In genomic region chr12:108516511-108517275, GRCh38 we compare ENCODE assay signal across 12 cellular contexts. TPM values are rescaled to one million over a fixed set of nuclear protein-coding genes. Genes with fewer than 3 reads are reported as not detected.
DNase-seq lines count a peak whose midpoint lies in the region; ATAC-seq, FAIRE-seq and TF ChIP-seq lines count a peak whose summit lies in the region.
"Had no signal": no experiment of that assay in that cellular context is flagged by ENCODE, and none has a peak within 500 bp of the region (broad histone marks: within the 10 kb centered on the region; RNA-seq: fewer than 3 reads in every experiment).

No MANE protein-coding gene starts in this region.

- H3K4me2 ChIP-seq in HepG2 (ENCODE audit: low read depth, low read length) = peak overlapping the region; percentile 95
- H3K4me2 ChIP-seq in endothelial cell of umbilical vein (ENCODE audit: insufficient read depth, low read length) = no peak overlapping the region

- no peaks in the 10 kb centered on the region for H3K27me3 ChIP-seq in HepG2 (ENCODE audit: control insufficient read depth in 1 of 2, insufficient read depth in 2 of 2, low read length in 2 of 2)
- no peaks in the 10 kb centered on the region for H3K27me3 ChIP-seq in right lobe of liver
- no peaks in the 10 kb centered on the region for H3K27me3 ChIP-seq in endothelial cell of umbilical vein (ENCODE audit: control insufficient read depth in 2 of 2, insufficient read depth in 2 of 2, low read length in 2 of 2)
- H3K27me3 ChIP-seq: hepatocyte, vagina had no signal

- POLR2A ChIA-PET in HepG2 (lab: Yijun Ruan, JAX) (no interaction called here), endothelial cell of umbilical vein (lab: Charles Lee) (no interaction called here)

- no peaks in the 10 kb centered on the region for H3K79me2 ChIP-seq in HepG2 (ENCODE audit: insufficient read depth, low read length)
- no peaks in the 10 kb centered on the region for H3K79me2 ChIP-seq in endothelial cell of umbilical vein (ENCODE audit: control insufficient read depth, insufficient read depth, low read length)
- H3K79me2 ChIP-seq: hepatocyte had no signal

- WGBS in HepG2 (ENCODE audit: low lambda C conversion rate) = 95% methylated on average over 14 of the region's 23 CpGs
- 87% methylated on average over 6 of the region's 23 CpGs for WGBS in right lobe of liver (ENCODE audit: insufficient coverage, low coverage, low lambda C conversion rate, missing lambda C conversion rate)

- TF ChIP-seq POLR2A in HepG2 (IDR thresholded peaks at IDR 0.05; ENCODE audit: insufficient read depth in 1 of 2, low read depth in 2 of 2, low read length in 2 of 2) (no peak), right lobe of liver (IDR thresholded peaks at IDR 0.05) (no peak), endothelial cell of umbilical vein (IDR thresholded peaks at IDR 0.05; ENCODE audit: low read depth, low read length) (no peak)

- TF ChIP-seq RAD21 in HepG2 (CRISPR knock-in tag; IDR thresholded peaks at IDR 0.05) = no peak

- in situ Hi-C loops in HepG2 (cut with HindIII; ENCODE audit: extremely low pct_ligation_motif_present, low pct_unique_long_range_greater_than_20kb) = no loop called here

- no peak for DNase-seq in HepG2 (ENCODE audit: low spot score)
- no peak for DNase-seq in right lobe of liver
- DNase-seq in RPMI8226 = peak; percentile 39
- peak; percentile 7 for DNase-seq in endothelial cell of umbilical vein (ENCODE audit: low read depth, low spot score)
- no peak for DNase-seq in GM19238 (ENCODE audit: insufficient read length, low spot score)
- no peak for DNase-seq in posterior vena cava (ENCODE audit: low spot score)
- no peak for DNase-seq in NCI-H2081 treated with DMSO at 0.1 percent for 48 hours (lab: John Stamatoyannopoulos, UW)
- DNase-seq in NCI-H1694 treated with DMSO at 0.1 percent for 48 hours (lab: John Stamatoyannopoulos, UW) = no peak
- DNase-seq: amniotic stem cell; NK-92 treated with Interleukin-12 subunit alpha and Interleukin-12 subunit beta, amount 100 ng/mL, for 24 hours had no signal

- no peak for TF ChIP-seq CTCF in HepG2 (CRISPR knock-in tag; IDR thresholded peaks at IDR 0.05)
- TF ChIP-seq CTCF in right lobe of liver (IDR thresholded peaks at IDR 0.05) = no peak
- TF ChIP-seq CTCF in endothelial cell of umbilical vein (IDR thresholded peaks at IDR 0.05; ENCODE audit: extremely low read depth in 1 of 2, insufficient read depth in 1 of 2, low read depth in 1 of 2, low read length in 2 of 2) = peak in 1 of 2 donors; percentile 19

- H3K9me3 ChIP-seq in HepG2 (ENCODE audit: low read length) (no peaks in the 10 kb centered on the region), right lobe of liver (no peaks in the 10 kb centered on the region), endothelial cell of umbilical vein (replicated peaks; ENCODE audit: control insufficient read depth, insufficient read depth, low read length) (no peaks in the 10 kb centered on the region)
- H3K9me3 ChIP-seq: vagina had no signal

- H3K9ac ChIP-seq in HepG2 (ENCODE audit: insufficient read depth, low read depth, low read length) = no peak overlapping the region
- H3K9ac ChIP-seq in endothelial cell of umbilical vein (replicated peaks; ENCODE audit: extremely low read depth, insufficient read depth, low read length) = no peak overlapping the region

- ATAC-seq in HepG2 (peak; percentile 10; the same call in 1 of the 3 replicates), right lobe of liver (no peak)

- CTCF ChIA-PET in HepG2 (lab: Yijun Ruan, JAX; ENCODE audit: low intra/inter-chr PET ratio, low total read pairs) = no interaction called here
- CTCF ChIA-PET in endothelial cell of umbilical vein (lab: Charles Lee) = no interaction called here

- FAIRE-seq in HepG2 (lab: Jason Lieb, UNC) (no peak), endothelial cell of umbilical vein (lab: Jason Lieb, UNC) (no peak)

- H3K4me3 ChIP-seq in HepG2 (replicated peaks in 1 of 3; ENCODE audit: insufficient read depth in 1 of 3, low read depth in 2 of 3, low read length in 3 of 3) = peak overlapping the region in 1 of 3 experiments; percentile 88; a peak in 1 of 6 replicates
- no peak overlapping the region for H3K4me3 ChIP-seq in right lobe of liver
- no peak overlapping the region for H3K4me3 ChIP-seq in endothelial cell of umbilical vein (replicated peaks in 1 of 3; ENCODE audit: insufficient read depth in 1 of 3, low read depth in 1 of 3, low read length in 3 of 3)

- peaks cover 19% of the 10 kb centered on the region for H3K4me1 ChIP-seq in HepG2 (ENCODE audit: insufficient read depth, low read length)
- H3K4me1 ChIP-seq in right lobe of liver = peaks cover 0 to 8% (median 3%) of the 10 kb centered on the region in 4 donors
- H3K4me1 ChIP-seq in endothelial cell of umbilical vein (ENCODE audit: control insufficient read depth, extremely low read depth, insufficient read depth, low read length) = peaks cover 7% of the 10 kb centered on the region

- no peaks in the 10 kb centered on the region for H3K9me1 ChIP-seq in endothelial cell of umbilical vein (replicated peaks; ENCODE audit: control insufficient read depth, extremely low read depth, insufficient read depth, low read length)

- H3K36me3 ChIP-seq in HepG2 (replicated peaks in 1 of 2; ENCODE audit: control insufficient read depth in 1 of 2, insufficient read depth in 2 of 2, low read length in 2 of 2) = peaks cover 16 to 36% of the 10 kb centered on the region in 2 experiments
- H3K36me3 ChIP-seq in right lobe of liver = peaks cover 0 to 38% (median 5%) of the 10 kb centered on the region in 4 donors
- H3K36me3 ChIP-seq in endothelial cell of umbilical vein (ENCODE audit: control insufficient read depth in 2 of 2, extremely low read depth in 1 of 2, insufficient read depth in 2 of 2, low read length in 2 of 2) = peaks cover 7 to 35% of the 10 kb centered on the region in 2 experiments

- intact Hi-C loops in HepG2 (cut with micrococcal nuclease; ENCODE audit: unreplicated experiment) = no loop called here
- intact Hi-C loops in right lobe of liver (cut with DNase I) = no loop called here
- intact Hi-C loops in endothelial cell of umbilical vein (cut with micrococcal nuclease) = loop anchor here (2.0 to 10.0 kb wide), 5 partner anchors 101 to 1422 kb away; partner anchors contain the start of genes CORO1C and CRY1
- intact Hi-C loops in posterior vena cava (cut with DNase I) = no loop called here

- TF ChIP-seq EP300 in HepG2 (IDR thresholded peaks at IDR 0.05; ENCODE audit: low read depth in 2 of 2, low read length in 2 of 2) (no peak), HepG2 (CRISPR knock-in tag; IDR thresholded peaks at IDR 0.05; ENCODE audit: borderline replicate concordance) (no peak)

- BruUV-seq in HepG2 (replicated peaks; lab: Mats Ljungman, UMichigan) = no TSS peak
- no TSS peak for BruUV-seq in endothelial cell of umbilical vein (replicated peaks; lab: Mats Ljungman, UMichigan)

- H2AFZ ChIP-seq in HepG2 (ENCODE audit: low read length) = no peak overlapping the region
- H2AFZ ChIP-seq in endothelial cell of umbilical vein (ENCODE audit: low read depth, low read length) = no peak overlapping the region
- H2AFZ ChIP-seq: hepatocyte had no signal

- H4K20me1 ChIP-seq in HepG2 (ENCODE audit: insufficient read depth, low read length) (no peaks in the 10 kb centered on the region; the same call in 1 of the 2 replicates), endothelial cell of umbilical vein (replicated peaks; ENCODE audit: control insufficient read depth, extremely low read depth, insufficient read depth, low read length) (no peaks in the 10 kb centered on the region)

- dilution Hi-C loops in endothelial cell of umbilical vein (cut with MboI; ENCODE audit: extremely low pct_ligation_motif_present, low sequenced_read_pairs) = no loop called here

- no peak overlapping the region for H3K27ac ChIP-seq in HepG2 (ENCODE audit: extremely low read length, insufficient read depth, low read length)
- H3K27ac ChIP-seq in right lobe of liver = no peak overlapping the region
- H3K27ac ChIP-seq in endothelial cell of umbilical vein (ENCODE audit: insufficient read depth, low read depth, low read length) = no peak overlapping the region
- H3K27ac ChIP-seq: hepatocyte, vagina had no signal

RNA-seq across cellular contexts. Expression of gene FICD, which starts 1.6 kb away (rescaled TPM):
- total RNA-seq in HepG2 (2016; rRNA removed; fragmentation: Illumina TruSeq; extraction: Trizol) (1.1 and 3.0 TPM in 2 replicates), right lobe of liver (1 to 10 TPM; 2.8 to 8.4 (median 5.6) TPM), endothelial cell of umbilical vein (6.0 and 6.1 TPM in 2 replicates), posterior vena cava (10 to 100 TPM in 1 of 2 donors, 1 to 10 TPM in 1; 10.0 to 11.3 TPM)
- 0.35 and 0.71 TPM in 2 replicates for total RNA-seq in HepG2 (2016; cell fraction: cytosol; rRNA removed; fragmentation: Illumina TruSeq; extraction: Trizol; ENCODE audit: low read depth)
- total RNA-seq in HepG2 (2016; cell fraction: insoluble cytoplasmic fraction; rRNA removed; fragmentation: Illumina TruSeq; extraction: Trizol) = 1.1 and 2.7 TPM in 2 replicates
- total RNA-seq in HepG2 (2016; cell fraction: membrane; rRNA removed; fragmentation: Illumina TruSeq; extraction: Trizol) = 0.96 and 1.4 TPM in 2 replicates
- 4.3 and 5.0 TPM in 2 replicates for total RNA-seq in HepG2 (2016; cell fraction: nucleus; rRNA removed; fragmentation: Illumina TruSeq; extraction: Trizol)
- polyA plus RNA-seq in HepG2 (2011; rRNA removed) (0.99 and 1.2 TPM in 2 replicates), endothelial cell of umbilical vein (3.0 and 3.9 TPM in 2 replicates)
- 1.1 and 1.4 TPM in 2 replicates for polyA plus RNA-seq in HepG2 (2011; cell fraction: cytosol; rRNA removed)
- polyA plus RNA-seq in HepG2 (2011; cell fraction: nucleus; rRNA removed) = 2.7 and 3.4 TPM in 2 replicates
- polyA plus RNA-seq in HepG2 (2012) = 2.5 and 2.6 TPM in 2 replicates
- polyA plus RNA-seq in HepG2 (2016; cell fraction: cytosol; fragmentation: Illumina TruSeq; extraction: Trizol; ENCODE audit: low read depth) = 0.19 and 0.40 TPM in 2 replicates
- polyA plus RNA-seq in HepG2 (2016; cell fraction: insoluble cytoplasmic fraction; fragmentation: Illumina TruSeq; extraction: Trizol; ENCODE audit: low read depth) = 0.85 and 1.5 TPM in 2 replicates
- polyA plus RNA-seq in HepG2 (2016; cell fraction: membrane; fragmentation: Illumina TruSeq; extraction: Trizol; ENCODE audit: low read depth) = 0.32 and 0.69 TPM in 2 replicates
- polyA plus RNA-seq in HepG2 (2016; cell fraction: nucleus; fragmentation: Illumina TruSeq; extraction: Trizol; ENCODE audit: insufficient read depth, low read depth) = 3.1 TPM in 2 replicates
- polyA minus RNA-seq in HepG2 (2011; rRNA and poly(A)+ RNA removed; ENCODE audit: low replicate concordance) = 4.5 and 6.7 TPM in 2 replicates
- polyA minus RNA-seq in HepG2 (2011; cell fraction: cytosol; rRNA and poly(A)+ RNA removed) = 2.0 and 2.5 TPM in 2 replicates
- 3.1 and 4.8 TPM in 2 replicates for polyA minus RNA-seq in HepG2 (2011; cell fraction: nucleus; rRNA and poly(A)+ RNA removed)
- 2.1 and 2.8 TPM in 2 replicates for polyA plus RNA-seq in endothelial cell of umbilical vein (2011; cell fraction: cytosol; rRNA removed)
- polyA plus RNA-seq in endothelial cell of umbilical vein (2011; cell fraction: nucleus; rRNA removed) = 4.2 and 4.5 TPM in 2 replicates
- polyA plus RNA-seq in endothelial cell of umbilical vein (2012) = 5.2 and 7.9 TPM in 2 replicates
- 11.0 and 19.2 TPM in 2 replicates for polyA minus RNA-seq in endothelial cell of umbilical vein
- polyA minus RNA-seq in endothelial cell of umbilical vein (2011; cell fraction: cytosol; rRNA and poly(A)+ RNA removed) = 1.9 TPM
- polyA minus RNA-seq in endothelial cell of umbilical vein (2011; cell fraction: nucleus; rRNA and poly(A)+ RNA removed) = 5.8 and 7.2 TPM in 2 replicates

RNA-seq across cellular contexts. Expression of gene SART3, which starts 44.3 kb away (rescaled TPM):
- total RNA-seq in HepG2 (2016; rRNA removed; fragmentation: Illumina TruSeq; extraction: Trizol) (60.7 and 69.9 TPM in 2 replicates), right lobe of liver (10 to 100 TPM; 13.2 to 28.4 (median 20.6) TPM), endothelial cell of umbilical vein (48.1 and 50.7 TPM in 2 replicates), posterior vena cava (10 to 100 TPM; 27.4 to 28.9 TPM)
- 21.9 and 27.2 TPM in 2 replicates for total RNA-seq in HepG2 (2016; cell fraction: cytosol; rRNA removed; fragmentation: Illumina TruSeq; extraction: Trizol; ENCODE audit: low read depth)
- total RNA-seq in HepG2 (2016; cell fraction: insoluble cytoplasmic fraction; rRNA removed; fragmentation: Illumina TruSeq; extraction: Trizol) = 55.9 and 75.2 TPM in 2 replicates
- total RNA-seq in HepG2 (2016; cell fraction: membrane; rRNA removed; fragmentation: Illumina TruSeq; extraction: Trizol) = 19.7 and 22.5 TPM in 2 replicates
- 77.0 and 82.1 TPM in 2 replicates for total RNA-seq in HepG2 (2016; cell fraction: nucleus; rRNA removed; fragmentation: Illumina TruSeq; extraction: Trizol)
- polyA plus RNA-seq in HepG2 (2011; rRNA removed) (15.3 and 16.1 TPM in 2 replicates), endothelial cell of umbilical vein (6.7 and 13.9 TPM in 2 replicates)
- polyA plus RNA-seq in HepG2 (2011; cell fraction: cytosol; rRNA removed) = 8.3 and 9.4 TPM in 2 replicates
- polyA plus RNA-seq in HepG2 (2011; cell fraction: nucleus; rRNA removed) = 27.3 and 39.2 TPM in 2 replicates
- 26.6 and 31.2 TPM in 2 replicates for polyA plus RNA-seq in HepG2 (2012)
- 2.3 and 2.5 TPM in 2 replicates for polyA plus RNA-seq in HepG2 (2016; cell fraction: cytosol; fragmentation: Illumina TruSeq; extraction: Trizol; ENCODE audit: low read depth)
- 35.5 and 40.7 TPM in 2 replicates for polyA plus RNA-seq in HepG2 (2016; cell fraction: insoluble cytoplasmic fraction; fragmentation: Illumina TruSeq; extraction: Trizol; ENCODE audit: low read depth)
- 5.1 and 6.5 TPM in 2 replicates for polyA plus RNA-seq in HepG2 (2016; cell fraction: membrane; fragmentation: Illumina TruSeq; extraction: Trizol; ENCODE audit: low read depth)
- 53.6 and 61.3 TPM in 2 replicates for polyA plus RNA-seq in HepG2 (2016; cell fraction: nucleus; fragmentation: Illumina TruSeq; extraction: Trizol; ENCODE audit: insufficient read depth, low read depth)
- 27.4 and 45.1 TPM in 2 replicates for polyA minus RNA-seq in HepG2 (2011; rRNA and poly(A)+ RNA removed; ENCODE audit: low replicate concordance)
- 11.9 and 15.4 TPM in 2 replicates for polyA minus RNA-seq in HepG2 (2011; cell fraction: cytosol; rRNA and poly(A)+ RNA removed)
- polyA minus RNA-seq in HepG2 (2011; cell fraction: nucleus; rRNA and poly(A)+ RNA removed) = 155 and 179 TPM in 2 replicates
- polyA plus RNA-seq in endothelial cell of umbilical vein (2011; cell fraction: cytosol; rRNA removed) = 15.8 and 16.0 TPM in 2 replicates
- polyA plus RNA-seq in endothelial cell of umbilical vein (2011; cell fraction: nucleus; rRNA removed) = 63.9 and 70.1 TPM in 2 replicates
- 35.0 and 37.2 TPM in 2 replicates for polyA plus RNA-seq in endothelial cell of umbilical vein (2012)
- 45.0 and 49.8 TPM in 2 replicates for polyA minus RNA-seq in endothelial cell of umbilical vein
- polyA minus RNA-seq in endothelial cell of umbilical vein (2011; cell fraction: cytosol; rRNA and poly(A)+ RNA removed) = 16.8 TPM
- polyA minus RNA-seq in endothelial cell of umbilical vein (2011; cell fraction: nucleus; rRNA and poly(A)+ RNA removed) = 112 and 125 TPM in 2 replicates

RNA-seq across cellular contexts. Expression of gene ISCU, which starts 45.7 kb away (rescaled TPM):
- total RNA-seq in HepG2 (2016; rRNA removed; fragmentation: Illumina TruSeq; extraction: Trizol) (107 and 131 TPM in 2 replicates), right lobe of liver (10 to 100 TPM; 36.7 to 81.8 (median 58.4) TPM), endothelial cell of umbilical vein (74.8 and 75.0 TPM in 2 replicates), posterior vena cava (100 to 1,000 TPM; 113 to 119 TPM)
- 132 and 143 TPM in 2 replicates for total RNA-seq in HepG2 (2016; cell fraction: cytosol; rRNA removed; fragmentation: Illumina TruSeq; extraction: Trizol; ENCODE audit: low read depth)
- total RNA-seq in HepG2 (2016; cell fraction: insoluble cytoplasmic fraction; rRNA removed; fragmentation: Illumina TruSeq; extraction: Trizol) = 110 and 134 TPM in 2 replicates
- total RNA-seq in HepG2 (2016; cell fraction: membrane; rRNA removed; fragmentation: Illumina TruSeq; extraction: Trizol) = 177 and 190 TPM in 2 replicates
- 57.1 and 61.7 TPM in 2 replicates for total RNA-seq in HepG2 (2016; cell fraction: nucleus; rRNA removed; fragmentation: Illumina TruSeq; extraction: Trizol)
- polyA plus RNA-seq in HepG2 (2011; rRNA removed) (85.9 and 94.4 TPM in 2 replicates), endothelial cell of umbilical vein (65.0 and 78.6 TPM in 2 replicates)
- polyA plus RNA-seq in HepG2 (2011; cell fraction: cytosol; rRNA removed) = 52.6 and 73.1 TPM in 2 replicates
- polyA plus RNA-seq in HepG2 (2011; cell fraction: nucleus; rRNA removed) = 109 and 121 TPM in 2 replicates
- 68.8 and 75.6 TPM in 2 replicates for polyA plus RNA-seq in HepG2 (2012)
- polyA plus RNA-seq in HepG2 (2016; cell fraction: cytosol; fragmentation: Illumina TruSeq; extraction: Trizol; ENCODE audit: low read depth) = 179 and 208 TPM in 2 replicates
- polyA plus RNA-seq in HepG2 (2016; cell fraction: insoluble cytoplasmic fraction; fragmentation: Illumina TruSeq; extraction: Trizol; ENCODE audit: low read depth) = 160 and 163 TPM in 2 replicates
- polyA plus RNA-seq in HepG2 (2016; cell fraction: membrane; fragmentation: Illumina TruSeq; extraction: Trizol; ENCODE audit: low read depth) = 188 and 198 TPM in 2 replicates
- 121 and 125 TPM in 2 replicates for polyA plus RNA-seq in HepG2 (2016; cell fraction: nucleus; fragmentation: Illumina TruSeq; extraction: Trizol; ENCODE audit: insufficient read depth, low read depth)
- polyA minus RNA-seq in HepG2 (2011; rRNA and poly(A)+ RNA removed; ENCODE audit: low replicate concordance) = 27.0 and 56.6 TPM in 2 replicates
- polyA minus RNA-seq in HepG2 (2011; cell fraction: cytosol; rRNA and poly(A)+ RNA removed) = 22.4 and 23.6 TPM in 2 replicates
- 41.3 and 43.5 TPM in 2 replicates for polyA minus RNA-seq in HepG2 (2011; cell fraction: nucleus; rRNA and poly(A)+ RNA removed)
- 88.6 and 96.2 TPM in 2 replicates for polyA plus RNA-seq in endothelial cell of umbilical vein (2011; cell fraction: cytosol; rRNA removed)
- 193 and 227 TPM in 2 replicates for polyA plus RNA-seq in endothelial cell of umbilical vein (2011; cell fraction: nucleus; rRNA removed)
- polyA plus RNA-seq in endothelial cell of umbilical vein (2012) = 98.1 and 134 TPM in 2 replicates
- 57.8 and 58.6 TPM in 2 replicates for polyA minus RNA-seq in endothelial cell of umbilical vein
- polyA minus RNA-seq in endothelial cell of umbilical vein (2011; cell fraction: cytosol; rRNA and poly(A)+ RNA removed) = 28.8 TPM
- 26.9 and 38.7 TPM in 2 replicates for polyA minus RNA-seq in endothelial cell of umbilical vein (2011; cell fraction: nucleus; rRNA and poly(A)+ RNA removed)

Comparison
In these comparisons a context has a peak if more than half of its experiments do, and no peak if none do; other contexts are left out.
1. DNase-seq: peak in RPMI8226 (single experiment) and endothelial cell of umbilical vein (single experiment); none in HepG2 (single experiment), right lobe of liver (0 of 3), GM19238 (single experiment), posterior vena cava (single experiment), NCI-H2081 treated with DMSO at 0.1 percent for 48 hours (single experiment) and NCI-H1694 treated with DMSO at 0.1 percent for 48 hours (single experiment).